ENCODE assay signal across 8 cellular contexts in genomic region chr18:54269924-54270844, GRCh38. TPM values are rescaled to one million over a fixed set of nuclear protein-coding genes. Genes with fewer than 3 reads are reported as not detected.
DNase-seq lines count a peak whose midpoint lies in the region; ATAC-seq and TF ChIP-seq lines count a peak whose summit lies in the region.

No MANE protein-coding gene starts in this region.

- POLR2A ChIA-PET in Caco-2 (lab: Charles Lee) = interaction anchor here (0.6 to 1.6 kb wide), 5 partner anchors 9 to 82 kb away, joined by 3 to 8 read pairs (median 5); partner anchors contain the start of gene MBD2

- no peaks in the 10 kb centered on the region for H3K27me3 ChIP-seq in Caco-2 (replicated peaks; ENCODE audit: control insufficient read depth, insufficient read depth, low read length)
- H3K27me3 ChIP-seq in Peyer's patch = no peaks in the 10 kb centered on the region
- no peaks in the 10 kb centered on the region for H3K27me3 ChIP-seq in heart right ventricle
- H3K27me3 ChIP-seq in psoas muscle (ENCODE audit: insufficient read depth in 3 of 3, low read length in 2 of 3) = no peaks in the 10 kb centered on the region

- peak overlapping the region; percentile 90 for H3K4me3 Mint-ChIP-seq in Caco-2 (ENCODE audit: unreplicated experiment)

- ATAC-seq in GM19467 (IDR thresholded peaks at IDR 0.05; ENCODE audit: unreplicated experiment) = peak; percentile 34
- ATAC-seq in HG03565 (IDR thresholded peaks at IDR 0.05; ENCODE audit: unreplicated experiment) = peak; percentile 18
- peak; percentile 58 to 74 for ATAC-seq in activated naive CD4-positive, alpha-beta T cell treated with anti-CD3 and anti-CD28 coated beads, Interleukin-2, amount 50 U/mL, for 72 hours
- peak; percentile 30 to 81 (median 52) for ATAC-seq in heart right ventricle
- peak; percentile 59 to 66 (median 60) for ATAC-seq in psoas muscle

- DNase-seq in Caco-2 = peak in 1 of 2 experiments; percentile 41
- peak in 2 of 3 donors; percentile 63 to 76 for DNase-seq in Peyer's patch
- DNase-seq in activated naive CD4-positive, alpha-beta T cell treated with anti-CD3 and anti-CD28 coated beads, Interleukin-2, amount 50 U/mL, for 72 hours (ENCODE audit: low spot score in 2 of 2) = peak; percentile 54 to 77
- DNase-seq in heart right ventricle = peak in 1 of 2 donors; percentile 38
- DNase-seq in psoas muscle = no peak
- no peak for DNase-seq in middle frontal gyrus (ENCODE audit: extremely low spot score, low spot score)

- H3K4me3 ChIP-seq in Caco-2 (ENCODE audit: low read depth, low read length) (peak overlapping the region; percentile 47), Peyer's patch (peak overlapping the region; percentile 70 to 84 (median 72)), heart right ventricle (peak overlapping the region; percentile 58 to 88 (median 76)), psoas muscle (peak overlapping the region; percentile 76)

- intact Hi-C loops in Caco-2 (cut with micrococcal nuclease; ENCODE audit: unreplicated experiment) (loop anchor here (1.0 to 10.0 kb wide), 6 partner anchors 10 to 95 kb away; partner anchors contain the start of gene MBD2), heart right ventricle (cut with DNase I) (loop anchor here in 9 of 10 donors (1.0 to 10.0 kb wide), 8 partner anchors 38 to 115 kb away; partner anchors contain the start of genes MBD2 (in 5 of the 9), C18orf54 (in 1 of the 9) and STARD6 (in 1 of the 9)), psoas muscle (cut with DNase I) (loop anchor here (1.0 to 5.0 kb wide), 2 partner anchors 46 to 48 kb away; partner anchors contain the start of gene MBD2 (in 2 of the 2))

- H3K36me3 Mint-ChIP-seq in Caco-2 (ENCODE audit: insufficient read depth, unreplicated experiment) = peaks cover 6% of the 10 kb centered on the region
- no peaks in the 10 kb centered on the region for H3K36me3 Mint-ChIP-seq in activated naive CD4-positive, alpha-beta T cell treated with anti-CD3 and anti-CD28 coated beads, Interleukin-2, amount 50 U/mL, for 72 hours

- no peaks in the 10 kb centered on the region for H3K9me3 ChIP-seq in Caco-2
- no peaks in the 10 kb centered on the region for H3K9me3 ChIP-seq in Peyer's patch
- no peaks in the 10 kb centered on the region for H3K9me3 ChIP-seq in heart right ventricle
- H3K9me3 ChIP-seq in psoas muscle = no peaks in the 10 kb centered on the region

- CTCF ChIA-PET in Caco-2 (lab: Charles Lee) = interaction anchor here (0.6 to 3.4 kb wide), 8 partner anchors 16 to 150 kb away, joined by 3 to 14 read pairs (median 4); partner anchors contain the start of gene MBD2

- no peaks in the 10 kb centered on the region for H3K27me3 Mint-ChIP-seq in Caco-2 (ENCODE audit: insufficient read depth, unreplicated experiment)

- H3K9me3 Mint-ChIP-seq in Caco-2 (ENCODE audit: unreplicated experiment) = no peaks in the 10 kb centered on the region
- no peaks in the 10 kb centered on the region for H3K9me3 Mint-ChIP-seq in activated naive CD4-positive, alpha-beta T cell treated with anti-CD3 and anti-CD28 coated beads, Interleukin-2, amount 50 U/mL, for 72 hours

- H3K4me1 Mint-ChIP-seq in Caco-2 (ENCODE audit: low read depth, unreplicated experiment) = no peaks in the 10 kb centered on the region

- H3K36me3 ChIP-seq in Caco-2 (ENCODE audit: control insufficient read depth, insufficient read depth, low read length) (no peaks in the 10 kb centered on the region), Peyer's patch (no peaks in the 10 kb centered on the region), heart right ventricle (peaks cover 0 to 15% (median 0%) of the 10 kb centered on the region in 9 donors), psoas muscle (ENCODE audit: insufficient read depth in 1 of 2, low read depth in 1 of 2) (peaks cover 0 to 10% of the 10 kb centered on the region in 2 donors)

- TF ChIP-seq POLR2A in Peyer's patch (IDR thresholded peaks at IDR 0.05) = no peak

- WGBS in heart right ventricle, 2 donors = 11 to 12% methylated on average over 25 of the region's 25 CpGs
- WGBS in psoas muscle, 3 donors = 10 to 14% (median 10%) methylated on average over 23 to 25 of the region's 25 CpGs

- H3K27ac Mint-ChIP-seq in Caco-2 (ENCODE audit: unreplicated experiment) = peak overlapping the region; percentile 96
- H3K27ac Mint-ChIP-seq in activated naive CD4-positive, alpha-beta T cell treated with anti-CD3 and anti-CD28 coated beads, Interleukin-2, amount 50 U/mL, for 72 hours = peak overlapping the region; percentile 98 to 99

- peak overlapping the region; percentile 89 to 93 (median 92) for H3K27ac ChIP-seq in Peyer's patch
- H3K27ac ChIP-seq in heart right ventricle = peak overlapping the region; percentile 68 to 98 (median 93)
- H3K27ac ChIP-seq in psoas muscle = peak overlapping the region; percentile 87

- TSS peak; percentile 29 for BruUV-seq in Caco-2 (replicated peaks; lab: Mats Ljungman, UMichigan)

- H3K4me1 ChIP-seq in Caco-2 (peaks cover 5% of the 10 kb centered on the region; the same call in 1 of the 2 replicates), Peyer's patch (peaks cover 0 to 8% (median 0%) of the 10 kb centered on the region in 4 donors), heart right ventricle (peaks cover 0 to 31% (median 14%) of the 10 kb centered on the region in 9 donors), psoas muscle (peaks cover 4% of the 10 kb centered on the region)

- peak in 1 of 2 experiments; percentile 38 for TF ChIP-seq CTCF in Caco-2 (IDR thresholded peaks at IDR 0.05; ENCODE audit: insufficient read depth in 1 of 2, low read depth in 1 of 2, low read length in 1 of 2, severe bottlenecking in 1 of 2, unreplicated experiment in 1 of 2)
- TF ChIP-seq CTCF in Peyer's patch (IDR thresholded peaks at IDR 0.05) = peak; percentile 32 to 52 (median 46)
- TF ChIP-seq CTCF in heart right ventricle (IDR thresholded peaks at IDR 0.05) = peak in 7 of 9 donors; percentile 43 to 61 (median 46)
- peak; percentile 34 for TF ChIP-seq CTCF in psoas muscle (IDR thresholded peaks at IDR 0.05)

RNA-seq across cellular contexts. Expression of gene POLI, which starts 0.9 kb away (rescaled TPM):
- total RNA-seq in Caco-2 (2022) (16.2 and 17.1 TPM in 2 replicates), Peyer's patch (10 to 100 TPM; 12.3 to 35.5 (median 25.0) TPM), heart right ventricle (10 to 100 TPM; 15.9 to 25.3 (median 22.4) TPM), psoas muscle (10 to 100 TPM in 2 of 4 donors, 1 to 10 TPM in 2; 8.1 to 13.9 (median 10.7) TPM)
- 10 to 100 TPM; 13.2 to 23.7 TPM for total RNA-seq in activated naive CD4-positive, alpha-beta T cell treated with anti-CD3 and anti-CD28 coated beads, Interleukin-2, amount 50 U/mL, for 72 hours
- polyA plus RNA-seq in heart right ventricle (10 to 100 TPM in 1 of 2 donors, 1 to 10 TPM in 1; 5.6 to 29.0 TPM), psoas muscle (10 to 100 TPM in 1 of 3 donors, 1 to 10 TPM in 2; 5.8 to 12.6 (median 8.0) TPM)

RNA-seq across cellular contexts. Expression of gene MBD2, which starts 45.7 kb away (rescaled TPM):
- total RNA-seq in Caco-2 (2022) (19.9 and 23.2 TPM in 2 replicates), Peyer's patch (10 to 100 TPM; 27.5 to 44.6 (median 34.0) TPM), heart right ventricle (10 to 100 TPM; 37.4 to 61.3 (median 42.6) TPM), psoas muscle (10 to 100 TPM; 26.9 to 44.7 (median 31.2) TPM)
- 100 to 1,000 TPM in 1 of 2 donors, 10 to 100 TPM in 1; 91.6 to 151 TPM for total RNA-seq in activated naive CD4-positive, alpha-beta T cell treated with anti-CD3 and anti-CD28 coated beads, Interleukin-2, amount 50 U/mL, for 72 hours
- polyA plus RNA-seq in heart right ventricle (10 to 100 TPM; 19.6 to 27.9 TPM), psoas muscle (10 to 100 TPM; 16.0 to 23.4 (median 16.8) TPM)

Comparison
In these comparisons a context has a peak if more than half of its experiments do, and no peak if none do; other contexts are left out.
1. DNase-seq: peak in Peyer's patch (2 of 3) and activated naive CD4-positive, alpha-beta T cell treated with anti-CD3 and anti-CD28 coated beads, Interleukin-2, amount 50 U/mL, for 72 hours (2 of 2); none in psoas muscle (0 of 2) and middle frontal gyrus (single experiment).
2. Peak in every context shown above with its lines, with median percentiles within 50 percentile points of each other: H3K4me3 ChIP-seq, ATAC-seq and H3K27ac ChIP-seq.